Comparison of ENCODE assay signal across 14 cellular contexts in genomic region chr1:25559996-25560395, GRCh38. TPM values are rescaled to one million over a fixed set of nuclear protein-coding genes. Genes with fewer than 3 reads are reported as not detected.
DNase-seq lines count a peak whose midpoint lies in the region; ATAC-seq and TF ChIP-seq lines count a peak whose summit lies in the region.
"Had no signal": no experiment of that assay in that cellular context is flagged by ENCODE, and none has a peak within 500 bp of the region (broad histone marks: within the 10 kb centered on the region; RNA-seq: fewer than 3 reads in every experiment).

No MANE protein-coding gene starts in this region.

- DNase-seq in activated T-cell treated with anti-CD3 and anti-CD28 coated beads, Interleukin-2, amount 50 U/mL, for 72 hours, result no peak
- no peak for DNase-seq in activated T-cell treated with anti-CD3 and anti-CD28 coated beads, Interleukin-2, amount 50 U/mL, for 48 hours
- DNase-seq in RWPE1 (ENCODE audit: low spot score), result no peak
- no peak for DNase-seq in effector memory CD8-positive, alpha-beta T cell
- DNase-seq in NCI-H187 (lab: John Stamatoyannopoulos, UW), result no peak
- no peak for DNase-seq in type B pancreatic cell (ENCODE audit: extremely low spot score, unreplicated experiment)
- DNase-seq: NCI-H226 had no signal

- POLR2A ChIA-PET in RWPE1 (lab: Yijun Ruan, JAX; ENCODE audit: low non-redundant PET), result no interaction called here

- ATAC-seq in activated T-cell treated with anti-CD3 and anti-CD28 coated beads, Interleukin-2, amount 50 U/mL, for 72 hours (replicated peaks in 1 of 2), result no peak
- no peak for ATAC-seq in effector memory CD8-positive, alpha-beta T cell (replicated peaks)
- no peak for ATAC-seq in stimulated activated memory B cell treated with anti-CD40 and anti-IgM and Interleukin-4, amounts not matched to agents 10 μg/mL and 1 μg/mL and 100 μg/mL, for 72 hours
- no peak for ATAC-seq in GM21737 (IDR thresholded peaks at IDR 0.05; ENCODE audit: unreplicated experiment)
- ATAC-seq: A549 had no signal

- TF ChIP-seq CTCF in RWPE1 (conservative IDR thresholded peaks at IDR 0.05; ENCODE audit: low read depth) (no peak), type B pancreatic cell (conservative IDR thresholded peaks at IDR 0.05) (no peak)

- H3K27me3 Mint-ChIP-seq in activated T-cell treated with anti-CD3 and anti-CD28 coated beads, Interleukin-2, amount 50 U/mL, for 72 hours (ENCODE audit: low read depth), result no peaks in the 10 kb centered on the region
- no peaks in the 10 kb centered on the region for H3K27me3 Mint-ChIP-seq in effector memory CD8-positive, alpha-beta T cell
- H3K27me3 Mint-ChIP-seq in stimulated activated memory B cell treated with anti-CD40 and anti-IgM and Interleukin-4, amounts not matched to agents 10 μg/mL and 1 μg/mL and 100 μg/mL, for 72 hours, result no peaks in the 10 kb centered on the region
- no peaks in the 10 kb centered on the region for H3K27me3 Mint-ChIP-seq in type B pancreatic cell

- H3K4me1 Mint-ChIP-seq in activated T-cell treated with anti-CD3 and anti-CD28 coated beads, Interleukin-2, amount 50 U/mL, for 72 hours (ENCODE audit: low read depth), result peaks cover 95% of the 10 kb centered on the region
- peaks cover 50 to 63% of the 10 kb centered on the region in 2 donors for H3K4me1 Mint-ChIP-seq in effector memory CD8-positive, alpha-beta T cell (ENCODE audit: low read depth in 2 of 2)
- peaks cover 61% of the 10 kb centered on the region for H3K4me1 Mint-ChIP-seq in stimulated activated memory B cell treated with anti-CD40 and anti-IgM and Interleukin-4, amounts not matched to agents 10 μg/mL and 1 μg/mL and 100 μg/mL, for 72 hours
- peaks cover 15% of the 10 kb centered on the region for H3K4me1 Mint-ChIP-seq in type B pancreatic cell (ENCODE audit: unreplicated experiment)

- H3K27ac Mint-ChIP-seq in activated T-cell treated with anti-CD3 and anti-CD28 coated beads, Interleukin-2, amount 50 U/mL, for 72 hours, result peak overlapping the region; percentile 33
- peak overlapping the region; percentile 80 to 92 for H3K27ac Mint-ChIP-seq in effector memory CD8-positive, alpha-beta T cell
- H3K27ac Mint-ChIP-seq in stimulated activated memory B cell treated with anti-CD40 and anti-IgM and Interleukin-4, amounts not matched to agents 10 μg/mL and 1 μg/mL and 100 μg/mL, for 72 hours, result peak overlapping the region; percentile 49
- H3K27ac Mint-ChIP-seq in type B pancreatic cell, result no peak overlapping the region
- H3K27ac Mint-ChIP-seq: activated T-helper 2 cell treated with anti-CD3 and anti-CD28 coated beads, Interferon-gamma antibody, Interleukin-2, Interleukin-4, amounts not matched to agents 10 μg/mL and 5 μg/mL and 100 μg/mL, durations not matched to agents 14 hours and 24 hours and 36 hours had no signal

- peak overlapping the region; percentile 78 for H3K27ac ChIP-seq in RWPE1
- H3K27ac ChIP-seq: A549 had no signal

- H3K4me3 Mint-ChIP-seq in activated T-cell treated with anti-CD3 and anti-CD28 coated beads, Interleukin-2, amount 50 U/mL, for 72 hours, result no peak overlapping the region
- peak overlapping the region in 1 of 2 donors; percentile 43 for H3K4me3 Mint-ChIP-seq in effector memory CD8-positive, alpha-beta T cell
- H3K4me3 Mint-ChIP-seq in stimulated activated memory B cell treated with anti-CD40 and anti-IgM and Interleukin-4, amounts not matched to agents 10 μg/mL and 1 μg/mL and 100 μg/mL, for 72 hours, result no peak overlapping the region
- no peak overlapping the region for H3K4me3 Mint-ChIP-seq in type B pancreatic cell
- H3K4me3 Mint-ChIP-seq: CD14-positive monocyte, neural crest cell had no signal

- H3K9me3 Mint-ChIP-seq in activated T-cell treated with anti-CD3 and anti-CD28 coated beads, Interleukin-2, amount 50 U/mL, for 72 hours, result no peaks in the 10 kb centered on the region
- no peaks in the 10 kb centered on the region for H3K9me3 Mint-ChIP-seq in effector memory CD8-positive, alpha-beta T cell
- H3K9me3 Mint-ChIP-seq in stimulated activated memory B cell treated with anti-CD40 and anti-IgM and Interleukin-4, amounts not matched to agents 10 μg/mL and 1 μg/mL and 100 μg/mL, for 72 hours, result no peaks in the 10 kb centered on the region
- no peaks in the 10 kb centered on the region for H3K9me3 Mint-ChIP-seq in type B pancreatic cell
- H3K9me3 Mint-ChIP-seq: activated T-helper 2 cell treated with anti-CD3 and anti-CD28 coated beads, Interferon-gamma antibody, Interleukin-2, Interleukin-4, amounts not matched to agents 10 μg/mL and 5 μg/mL and 100 μg/mL, durations not matched to agents 14 hours and 24 hours and 36 hours; CD14-positive monocyte; neural crest cell had no signal

- CTCF ChIA-PET in RWPE1 (lab: Yijun Ruan, JAX), result no interaction called here

- H3K36me3 Mint-ChIP-seq in activated T-cell treated with anti-CD3 and anti-CD28 coated beads, Interleukin-2, amount 50 U/mL, for 72 hours (ENCODE audit: insufficient read depth in 2 of 2), result no peaks in the 10 kb centered on the region
- peaks cover 14% of the 10 kb centered on the region for H3K36me3 Mint-ChIP-seq in effector memory CD8-positive, alpha-beta T cell (ENCODE audit: insufficient read depth)
- H3K36me3 Mint-ChIP-seq in stimulated activated memory B cell treated with anti-CD40 and anti-IgM and Interleukin-4, amounts not matched to agents 10 μg/mL and 1 μg/mL and 100 μg/mL, for 72 hours, result peaks cover 14% of the 10 kb centered on the region
- no peaks in the 10 kb centered on the region for H3K36me3 Mint-ChIP-seq in type B pancreatic cell

RNA-seq across cellular contexts. Expression of gene LDLRAP1, which starts 16.6 kb away (rescaled TPM):
- total RNA-seq in activated T-cell treated with anti-CD3 and anti-CD28 coated beads, Interleukin-2, amount 50 U/mL, for 72 hours, result 10 to 100 TPM; 13.5 to 14.7 TPM
- total RNA-seq in type B pancreatic cell (ENCODE audit: low replicate concordance), result 20.7 and 21.3 TPM in 2 replicates

RNA-seq across cellular contexts. Expression of gene MAN1C1, which starts 56.6 kb away (rescaled TPM):
- 10 to 100 TPM in 1 of 2 donors, 1 to 10 TPM in 1; 9.4 to 13.3 TPM for total RNA-seq in activated T-cell treated with anti-CD3 and anti-CD28 coated beads, Interleukin-2, amount 50 U/mL, for 72 hours
- 6.4 and 9.1 TPM in 2 replicates for total RNA-seq in type B pancreatic cell (ENCODE audit: low replicate concordance)
- total RNA-seq: HT1080 had no signal
